25 cellular contexts compared by ENCODE assay signal in genomic region chr4:100876546-100876945, GRCh38.
"Had no signal": no experiment of that assay in that cellular context is flagged by ENCODE, and none has a peak within 500 bp of the region (broad histone marks: within the 10 kb centered on the region; RNA-seq: fewer than 3 reads in every experiment).

No MANE protein-coding gene starts in this region.

- DNase-seq: activated CD4-positive, alpha-beta T cell treated with anti-CD3 and anti-CD28 coated beads for 4 hours; activated CD8-positive, alpha-beta memory T cell treated with anti-CD3 and anti-CD28 coated beads, Interleukin-2, amount 50 U/mL, for 4 hours; activated CD8-positive, alpha-beta T cell treated with anti-CD3 and anti-CD28 coated beads for 36 hours; activated gamma-delta T cell treated with Interleukin-2 at 50 U/mL for 16 hours; activated naive CD4-positive, alpha-beta T cell treated with anti-CD3 and anti-CD28 coated beads, Interleukin-2, amount 10 ng/mL, durations not matched to agents 7 days and 5 days; activated naive CD8-positive, alpha-beta T cell treated with anti-CD3 and anti-CD28 coated beads, Interleukin-2, amount 10 ng/mL, durations not matched to agents 7 days and 5 days; activated T-cell treated with anti-CD3 and anti-CD28 coated beads, Interleukin-2, amount 50 U/mL, for 72 hours; aorta; IMR-90; Kasumi-1; KBM-7; NCI-H1092; NCI-H1436; NCI-H1694 treated with DMSO at 0.1 percent for 48 hours; NCI-H2029 treated with DMSO at 0.1 percent for 48 hours; NCI-H345; NCI-H510A; NCI-H526 treated with DMSO at 0.1 percent for 48 hours; NCI-H82; PC-9; SIG-M5; T-helper 17 cell; T-helper 9 cell had no signal

- H3K4me3 ChIP-seq: PC-9 had no signal

- H3K4me2 ChIP-seq: PC-9 had no signal

- FAIRE-seq: TTC549 had no signal

- H3K27ac ChIP-seq: PC-9 had no signal

- ATAC-seq: activated CD4-positive, CD25-positive, alpha-beta regulatory T cell treated with anti-CD3 and anti-CD28 coated beads, Interleukin-2, amount 50 U/mL, for 24 hours; activated CD8-positive, alpha-beta T cell treated with anti-CD3 and anti-CD28 coated beads for 36 hours; activated T-cell treated with anti-CD3 and anti-CD28 coated beads, Interleukin-2, amount 50 U/mL, for 72 hours; T-helper 17 cell had no signal

- H2AFZ ChIP-seq: PC-9 had no signal
